ENCODE assay signal across 22 cellular contexts in genomic region chr1:82317671-82318070, GRCh38.
DNase-seq lines count a peak whose midpoint lies in the region; ATAC-seq, FAIRE-seq and TF ChIP-seq lines count a peak whose summit lies in the region.
"Had no signal": no experiment of that assay in that cellular context is flagged by ENCODE, and none has a peak within 500 bp of the region (broad histone marks: within the 10 kb centered on the region; RNA-seq: fewer than 3 reads in every experiment).

No MANE protein-coding gene starts in this region.

- in situ Hi-C loops in astrocyte of the spinal cord (cut with HindIII; ENCODE audit: low sequenced_read_pairs): no loop called here

- DNase-seq in MCF 10A (ENCODE audit: unreplicated experiment) (peak; percentile 6), breast epithelium (ENCODE audit: low spot score in 2 of 2) (no peak), astrocyte of the spinal cord (ENCODE audit: low read depth, low spot score) (peak; percentile 24), foreskin fibroblast (peak; percentile 26 to 54), urothelium cell line (ENCODE audit: low spot score) (peak; percentile 10), left colon (no peak), D721Med (ENCODE audit: insufficient read length, low spot score) (no peak)
- DNase-seq in activated CD8-positive, alpha-beta T cell treated with anti-CD3 and anti-CD28 coated beads for 36 hours: no peak
- DNase-seq: 8988T; activated CD4-positive, alpha-beta T cell treated with anti-CD3 and anti-CD28 coated beads, Interleukin-2, amount 50 U/mL, for 48 hours; activated naive CD4-positive, alpha-beta T cell; Calu3; effector CD4-positive, alpha-beta T cell; heart right ventricle; immature natural killer cell; NCI-H1417 treated with DMSO at 0.1 percent for 48 hours; NCI-H748 treated with DMSO at 0.1 percent for 48 hours; PC-9; SK-N-SH; stimulated activated CD4-positive, alpha-beta T cell treated with anti-CD3 and anti-CD28 coated beads, Interleukin-15, amount 100 ng/mL, for 24 hours; uterus had no signal

- POLR2A ChIA-PET in MCF 10A (lab: Yijun Ruan, JAX): interaction anchor here (0.7 to 1.7 kb wide), 3 partner anchors 14 to 426 kb away, joined by 3 read pairs; no protein-coding TSS in a partner anchor
- POLR2A ChIA-PET in activated CD8-positive, alpha-beta T cell treated with anti-CD3 and anti-CD28 coated beads for 36 hours (lab: Charles Lee): no interaction called here

- H3K27ac ChIP-seq in breast epithelium: no peak overlapping the region
- H3K27ac ChIP-seq: heart right ventricle, PC-9, right atrium auricular region, uterus had no signal

- peaks cover 6% of the 10 kb centered on the region for H3K4me1 Mint-ChIP-seq in MCF 10A (ENCODE audit: insufficient read depth, unreplicated experiment)
- H3K4me1 Mint-ChIP-seq in activated CD8-positive, alpha-beta T cell treated with anti-CD3 and anti-CD28 coated beads for 36 hours (ENCODE audit: low read depth): no peaks in the 10 kb centered on the region
- H3K4me1 Mint-ChIP-seq: immature natural killer cell had no signal

- BruUV-seq in MCF 10A (replicated peaks; lab: Mats Ljungman, UMichigan): no TSS peak

- no peak overlapping the region for H3K4me3 Mint-ChIP-seq in MCF 10A (ENCODE audit: unreplicated experiment)
- no peak overlapping the region for H3K4me3 Mint-ChIP-seq in activated CD8-positive, alpha-beta T cell treated with anti-CD3 and anti-CD28 coated beads for 36 hours
- H3K4me3 Mint-ChIP-seq: immature natural killer cell had no signal

- H3K4me1 ChIP-seq in breast epithelium: no peaks in the 10 kb centered on the region
- H3K4me1 ChIP-seq: heart right ventricle, right atrium auricular region, uterus had no signal

- FAIRE-seq in urothelium cell line (lab: Jason Lieb, UNC): no peak
- no peak for FAIRE-seq in D721Med (lab: Jason Lieb, UNC)

- H3K9me3 Mint-ChIP-seq in MCF 10A (ENCODE audit: unreplicated experiment): no peaks in the 10 kb centered on the region
- H3K9me3 Mint-ChIP-seq in activated CD8-positive, alpha-beta T cell treated with anti-CD3 and anti-CD28 coated beads for 36 hours: no peaks in the 10 kb centered on the region

- ATAC-seq in left colon: no peak
- no peak for ATAC-seq in activated CD8-positive, alpha-beta T cell treated with anti-CD3 and anti-CD28 coated beads for 36 hours
- ATAC-seq: heart right ventricle had no signal

- CTCF ChIA-PET in MCF 10A (lab: Yijun Ruan, JAX): no interaction called here
- CTCF ChIA-PET in activated CD8-positive, alpha-beta T cell treated with anti-CD3 and anti-CD28 coated beads for 36 hours (lab: Charles Lee): no interaction called here

- intact Hi-C loops in MCF 10A (cut with micrococcal nuclease) (no loop called here), breast epithelium (cut with DNase I; ENCODE audit: low total_unique reads) (no loop called here), left colon (cut with DNase I, micrococcal nuclease) (no loop called here)
- intact Hi-C loops in activated CD8-positive, alpha-beta T cell treated with anti-CD3 and anti-CD28 coated beads for 36 hours (cut with micrococcal nuclease): no loop called here

- no peaks in the 10 kb centered on the region for H3K36me3 ChIP-seq in breast epithelium
- H3K36me3 ChIP-seq: heart right ventricle, right atrium auricular region, uterus had no signal

- no peaks in the 10 kb centered on the region for H3K36me3 Mint-ChIP-seq in MCF 10A (ENCODE audit: insufficient read depth, unreplicated experiment)
- H3K36me3 Mint-ChIP-seq in activated CD8-positive, alpha-beta T cell treated with anti-CD3 and anti-CD28 coated beads for 36 hours (ENCODE audit: low read depth): no peaks in the 10 kb centered on the region

- H3K27ac Mint-ChIP-seq in MCF 10A (ENCODE audit: low read depth, unreplicated experiment): no peak overlapping the region
- H3K27ac Mint-ChIP-seq in activated CD8-positive, alpha-beta T cell treated with anti-CD3 and anti-CD28 coated beads for 36 hours: no peak overlapping the region
- H3K27ac Mint-ChIP-seq: immature natural killer cell had no signal

- no peaks in the 10 kb centered on the region for H3K27me3 ChIP-seq in breast epithelium
- H3K27me3 ChIP-seq: heart right ventricle, right atrium auricular region, uterus had no signal

- TF ChIP-seq CTCF in MCF 10A (IDR thresholded peaks at IDR 0.05; ENCODE audit: unreplicated experiment): no peak
- no peak for TF ChIP-seq CTCF in breast epithelium (IDR thresholded peaks at IDR 0.05)
- TF ChIP-seq CTCF in astrocyte of the spinal cord (IDR thresholded peaks at IDR 0.05; ENCODE audit: low read depth, low read length): no peak
- TF ChIP-seq CTCF in foreskin fibroblast (IDR thresholded peaks at IDR 0.05; ENCODE audit: low read depth, low read length): no peak
- no peak for TF ChIP-seq CTCF in activated CD8-positive, alpha-beta T cell treated with anti-CD3 and anti-CD28 coated beads for 36 hours (IDR thresholded peaks at IDR 0.05)
- TF ChIP-seq CTCF in D721Med (IDR thresholded peaks at IDR 0.05; ENCODE audit: insufficient read depth, missing control alignments): no peak

- no peaks in the 10 kb centered on the region for H3K27me3 Mint-ChIP-seq in MCF 10A (ENCODE audit: insufficient read depth, unreplicated experiment)
- H3K27me3 Mint-ChIP-seq in activated CD8-positive, alpha-beta T cell treated with anti-CD3 and anti-CD28 coated beads for 36 hours: no peaks in the 10 kb centered on the region

- H3K9me3 ChIP-seq in breast epithelium: no peaks in the 10 kb centered on the region
- H3K9me3 ChIP-seq: heart right ventricle, right atrium auricular region, SK-N-SH, uterus had no signal

- H3K4me3 ChIP-seq in breast epithelium (no peak overlapping the region), astrocyte of the spinal cord (ENCODE audit: low read depth, low read length) (no peak overlapping the region), foreskin fibroblast (ENCODE audit: low read depth in 1 of 2, low read length in 2 of 2) (no peak overlapping the region)
- H3K4me3 ChIP-seq: heart right ventricle, PC-9, right atrium auricular region, uterus had no signal

- TF ChIP-seq POLR2A in breast epithelium (IDR thresholded peaks at IDR 0.05): no peak

Comparison
In these comparisons a context has a peak if more than half of its experiments do, and no peak if none do; other contexts are left out.
1. DNase-seq: peak in MCF 10A (single experiment), astrocyte of the spinal cord (single experiment), foreskin fibroblast (2 of 2) and urothelium cell line (single experiment); none in breast epithelium (0 of 2), left colon (0 of 2), activated CD8-positive, alpha-beta T cell treated with anti-CD3 and anti-CD28 coated beads for 36 hours (single experiment) and D721Med (single experiment).